Comparison of ENCODE assay signal across 20 cellular contexts in the genomic region with DNA sequence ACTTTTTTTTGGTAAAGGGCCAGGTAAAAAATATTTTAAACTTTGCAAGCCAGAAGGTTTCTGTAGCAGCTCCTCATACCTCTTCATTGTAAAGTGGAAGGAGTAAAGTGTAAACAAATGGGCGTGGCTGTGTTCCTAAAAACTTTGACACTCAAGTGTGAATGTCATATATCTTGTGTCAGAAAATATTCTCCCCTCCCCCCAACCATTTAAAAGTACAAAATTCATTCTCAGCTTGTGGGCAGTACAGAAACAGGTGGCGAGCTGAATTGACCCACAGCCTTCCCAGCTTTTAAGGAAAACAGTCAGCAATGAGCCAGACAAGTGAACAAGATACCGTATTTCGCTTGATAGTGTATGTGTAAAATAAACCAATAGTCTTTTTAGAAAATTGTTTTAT. TPM values are rescaled to one million over a fixed set of nuclear protein-coding genes. Genes with fewer than 3 reads are reported as not detected.
DNase-seq lines count a peak whose midpoint lies in the region; ATAC-seq, FAIRE-seq and TF ChIP-seq lines count a peak whose summit lies in the region.
"Had no signal": no experiment of that assay in that cellular context is flagged by ENCODE, and none has a peak within 500 bp of the region (broad histone marks: within the 10 kb centered on the region; RNA-seq: fewer than 3 reads in every experiment).

No MANE protein-coding gene starts in this region.

- peak overlapping the region in 1 of 3 donors; percentile 68 for H3K27ac Mint-ChIP-seq in CD4-positive, CD25-positive, alpha-beta regulatory T cell
- H3K27ac Mint-ChIP-seq in IgD-negative memory B cell (peak overlapping the region in 2 of 3 donors; percentile 76 to 98), astrocyte (ENCODE audit: unreplicated experiment) (no peak overlapping the region), CD14-positive monocyte (peak overlapping the region in 1 of 7 donors; percentile 11)
- peak overlapping the region in 5 of 10 donors; percentile 13 to 92 (median 69) for H3K27ac Mint-ChIP-seq in naive thymus-derived CD8-positive, alpha-beta T cell

- H3K9ac ChIP-seq in astrocyte (ENCODE audit: low read length) = no peak overlapping the region

- WGBS in right cardiac atrium = 76% methylated on average over 4 of the region's 4 CpGs

- no peak overlapping the region for H3K27ac ChIP-seq in CD4-positive, CD25-positive, alpha-beta regulatory T cell (ENCODE audit: insufficient read depth, low read length, poor library complexity, severe bottlenecking)
- H3K27ac ChIP-seq in astrocyte (ENCODE audit: low read depth, low read length) (no peak overlapping the region), right cardiac atrium (ENCODE audit: low read length) (no peak overlapping the region)
- H3K27ac ChIP-seq: WERI-Rb-1 had no signal

- H3K27me3 ChIP-seq in CD4-positive, CD25-positive, alpha-beta regulatory T cell (ENCODE audit: control insufficient read depth, insufficient read depth, low read length) = no peaks in the 10 kb centered on the region
- H3K27me3 ChIP-seq in astrocyte (ENCODE audit: insufficient read depth, low read length) = no peaks in the 10 kb centered on the region
- H3K27me3 ChIP-seq in right cardiac atrium (ENCODE audit: control insufficient read depth, insufficient read depth) = no peaks in the 10 kb centered on the region
- H3K27me3 ChIP-seq: body of pancreas, heart left ventricle had no signal

- H3K4me1 Mint-ChIP-seq in CD4-positive, CD25-positive, alpha-beta regulatory T cell = peaks cover 38 to 78% (median 62%) of the 10 kb centered on the region in 4 donors
- H3K4me1 Mint-ChIP-seq in IgD-negative memory B cell (peaks cover 40 to 62% (median 50%) of the 10 kb centered on the region in 3 donors), astrocyte (ENCODE audit: low read depth, unreplicated experiment) (peaks cover 39% of the 10 kb centered on the region), CD14-positive monocyte (peaks cover 33% of the 10 kb centered on the region)
- H3K4me1 Mint-ChIP-seq in naive thymus-derived CD8-positive, alpha-beta T cell = peaks cover 35 to 76% (median 69%) of the 10 kb centered on the region in 4 donors

- TF ChIP-seq CTCF in astrocyte (IDR thresholded peaks at IDR 0.05; ENCODE audit: insufficient read depth, low read depth, low read length) (no peak), CD14-positive monocyte (IDR thresholded peaks at IDR 0.05) (no peak)

- H3K4me1 ChIP-seq in CD4-positive, CD25-positive, alpha-beta regulatory T cell (ENCODE audit: control insufficient read depth, insufficient read depth, low read length, poor library complexity, severe bottlenecking) = peaks cover 39% of the 10 kb centered on the region
- H3K4me1 ChIP-seq in astrocyte (ENCODE audit: insufficient read depth, low read length) (peaks cover 22% of the 10 kb centered on the region), right cardiac atrium (ENCODE audit: control insufficient read depth, insufficient read depth, low read length) (no peaks in the 10 kb centered on the region)

- H4K20me1 ChIP-seq in astrocyte (ENCODE audit: insufficient read depth, low read length) = peaks cover 59% of the 10 kb centered on the region

- POLR2A ChIA-PET in naive thymus-derived CD8-positive, alpha-beta T cell (lab: Charles Lee) = interaction anchor here (1.7 kb wide), 2 partner anchors 14 kb away, joined by 4 to 5 read pairs; no protein-coding TSS in a partner anchor

- H3K36me3 ChIP-seq in CD4-positive, CD25-positive, alpha-beta regulatory T cell (ENCODE audit: control insufficient read depth, insufficient read depth, low read length) = peaks cover 48% of the 10 kb centered on the region
- peaks cover 16% of the 10 kb centered on the region for H3K36me3 ChIP-seq in astrocyte (ENCODE audit: insufficient read depth, low read length)

- peak in 1 of 3 donors; percentile 17 for DNase-seq in CD4-positive, CD25-positive, alpha-beta regulatory T cell
- DNase-seq in astrocyte (ENCODE audit: low read depth) (no peak), kidney tubule cell (ENCODE audit: low spot score) (no peak), CD14-positive monocyte (ENCODE audit: low spot score) (no peak), right cardiac atrium (no peak)
- DNase-seq in naive thymus-derived CD8-positive, alpha-beta T cell = peak in 2 of 10 donors; percentile 23 to 33
- DNase-seq: body of pancreas, DMS79, heart left ventricle, islet precursor cell, MM.1S, NCI-H187 treated with DMSO at 0.1 percent for 48 hours, NCI-H510A treated with DMSO at 0.1 percent for 48 hours, substantia nigra, SW 1271, WERI-Rb-1 had no signal

- peaks cover 0 to 1% (median 0%) of the 10 kb centered on the region in 7 donors for H3K9me3 Mint-ChIP-seq in CD4-positive, CD25-positive, alpha-beta regulatory T cell
- H3K9me3 Mint-ChIP-seq in IgD-negative memory B cell (no peaks in the 10 kb centered on the region), astrocyte (ENCODE audit: unreplicated experiment) (no peaks in the 10 kb centered on the region), CD14-positive monocyte (peaks cover 0 to 2% (median 0%) of the 10 kb centered on the region in 7 donors)
- no peaks in the 10 kb centered on the region for H3K9me3 Mint-ChIP-seq in naive thymus-derived CD8-positive, alpha-beta T cell

- no peak for FAIRE-seq in astrocyte (lab: Jason Lieb, UNC)

- no peak for ATAC-seq in CD4-positive, CD25-positive, alpha-beta regulatory T cell (ENCODE audit: low read depth in 2 of 2)
- ATAC-seq in naive thymus-derived CD8-positive, alpha-beta T cell = no peak
- ATAC-seq in right cardiac atrium (no peak), HG03039 (IDR thresholded peaks at IDR 0.05; ENCODE audit: unreplicated experiment) (no peak)
- ATAC-seq: body of pancreas, esophagus mucosa, heart left ventricle, Panc1 had no signal

- intact Hi-C loops in CD14-positive monocyte (cut with micrococcal nuclease) (no loop called here), right cardiac atrium (cut with DNase I) (no loop called here)

- peaks cover 36% of the 10 kb centered on the region for H3K36me3 Mint-ChIP-seq in CD4-positive, CD25-positive, alpha-beta regulatory T cell
- H3K36me3 Mint-ChIP-seq in IgD-negative memory B cell (peaks cover 4% of the 10 kb centered on the region), astrocyte (ENCODE audit: low read depth, unreplicated experiment) (peaks cover 2% of the 10 kb centered on the region), CD14-positive monocyte (peaks cover 44 to 64% of the 10 kb centered on the region in 2 donors)
- H3K36me3 Mint-ChIP-seq in naive thymus-derived CD8-positive, alpha-beta T cell = peaks cover 0 to 70% (median 20%) of the 10 kb centered on the region in 3 donors

- H3K4me2 ChIP-seq in astrocyte (ENCODE audit: low read length) = no peak overlapping the region

- peaks cover 65% of the 10 kb centered on the region for H3K79me2 ChIP-seq in astrocyte (ENCODE audit: insufficient read depth, low read length)

- no peak overlapping the region for H2AFZ ChIP-seq in astrocyte (ENCODE audit: low read depth, low read length)

- peak overlapping the region; percentile 1 to 76 (median 68) for H3K4me3 Mint-ChIP-seq in CD4-positive, CD25-positive, alpha-beta regulatory T cell
- H3K4me3 Mint-ChIP-seq in IgD-negative memory B cell = peak overlapping the region; percentile 3 to 92 (median 31)
- H3K4me3 Mint-ChIP-seq in astrocyte (ENCODE audit: unreplicated experiment) = peak overlapping the region; percentile 17
- peak overlapping the region in 7 of 10 donors; percentile 6 to 90 (median 25) for H3K4me3 Mint-ChIP-seq in naive thymus-derived CD8-positive, alpha-beta T cell
- H3K4me3 Mint-ChIP-seq in CD14-positive monocyte = peak overlapping the region in 1 of 2 donors; percentile 19

- no peaks in the 10 kb centered on the region for H3K9me3 ChIP-seq in CD4-positive, CD25-positive, alpha-beta regulatory T cell (ENCODE audit: control insufficient read depth in 2 of 2, low read length in 2 of 2)
- H3K9me3 ChIP-seq in astrocyte (ENCODE audit: insufficient read depth, low read depth, low read length) (no peaks in the 10 kb centered on the region), right cardiac atrium (ENCODE audit: control insufficient read depth, low read length) (no peaks in the 10 kb centered on the region)
- H3K9me3 ChIP-seq: body of pancreas, heart left ventricle had no signal

- H3K27me3 Mint-ChIP-seq in CD4-positive, CD25-positive, alpha-beta regulatory T cell = peaks cover 7% of the 10 kb centered on the region
- H3K27me3 Mint-ChIP-seq in IgD-negative memory B cell (no peaks in the 10 kb centered on the region), astrocyte (ENCODE audit: low read depth, unreplicated experiment) (no peaks in the 10 kb centered on the region), CD14-positive monocyte (ENCODE audit: low read depth in 3 of 3) (no peaks in the 10 kb centered on the region)
- H3K27me3 Mint-ChIP-seq in naive thymus-derived CD8-positive, alpha-beta T cell = no peaks in the 10 kb centered on the region

- H3K4me3 ChIP-seq in CD4-positive, CD25-positive, alpha-beta regulatory T cell (ENCODE audit: low read depth, low read length) = peak overlapping the region; percentile 97
- no peak overlapping the region for H3K4me3 ChIP-seq in astrocyte (ENCODE audit: insufficient read depth, low read depth, low read length)
- no peak overlapping the region for H3K4me3 ChIP-seq in right cardiac atrium (ENCODE audit: low read length)
- H3K4me3 ChIP-seq: body of pancreas, heart left ventricle had no signal

RNA-seq across cellular contexts. Expression of a gene that starts 4.0 kb away (rescaled TPM):
- 616 TPM for total RNA-seq in CD4-positive, CD25-positive, alpha-beta regulatory T cell
- 100 to 1,000 TPM; 158 to 192 (median 168) TPM for polyA plus RNA-seq in CD4-positive, CD25-positive, alpha-beta regulatory T cell
- polyA plus RNA-seq in IgD-negative memory B cell (194 TPM), CD14-positive monocyte (100 to 1,000 TPM; 231 to 235 TPM), right cardiac atrium (49.5 TPM)
- total RNA-seq in astrocyte (149 and 162 TPM in 2 replicates), right cardiac atrium (10 to 100 TPM; 56.9 to 71.7 (median 59.8) TPM)
- 100 to 1,000 TPM in 1 of 2 experiments, 10 to 100 TPM in 1; 99.8 to 106 TPM for total RNA-seq in naive thymus-derived CD8-positive, alpha-beta T cell
- polyA plus RNA-seq in naive thymus-derived CD8-positive, alpha-beta T cell = 100 to 1,000 TPM in 2 of 3 donors, 10 to 100 TPM in 1; 88.3 to 155 (median 103) TPM
